20 cellular contexts compared by ENCODE assay signal in genomic region chr5:97531549-97531948, GRCh38.
DNase-seq lines count a peak whose midpoint lies in the region; ATAC-seq, FAIRE-seq and TF ChIP-seq lines count a peak whose summit lies in the region.
"Had no signal": no experiment of that assay in that cellular context is flagged by ENCODE, and none has a peak within 500 bp of the region (broad histone marks: within the 10 kb centered on the region; RNA-seq: fewer than 3 reads in every experiment).

No MANE protein-coding gene starts in this region.

- no peak overlapping the region for H3K4me3 ChIP-seq in transverse colon
- H3K4me3 ChIP-seq: body of pancreas, PC-9, right atrium auricular region, vagina had no signal

- no peak overlapping the region for H3K27ac ChIP-seq in transverse colon
- H3K27ac ChIP-seq: body of pancreas, PC-9, right atrium auricular region, vagina had no signal

- no peak for TF ChIP-seq POLR2A in GM12891 (IDR thresholded peaks at IDR 0.05; ENCODE audit: low read depth, low read length)
- TF ChIP-seq POLR2A in transverse colon (IDR thresholded peaks at IDR 0.05) = no peak

- peaks cover 0 to 7% (median 3%) of the 10 kb centered on the region in 4 donors for H3K4me1 ChIP-seq in transverse colon
- H3K4me1 ChIP-seq: body of pancreas, right atrium auricular region, vagina had no signal

- no peak for TF ChIP-seq EP300 in transverse colon (IDR thresholded peaks at IDR 0.05; ENCODE audit: low read depth)

- H3K27me3 ChIP-seq in transverse colon = no peaks in the 10 kb centered on the region
- H3K27me3 ChIP-seq: body of pancreas, right atrium auricular region, vagina had no signal

- WGBS in transverse colon (ENCODE audit: low coverage in 1 of 2), 2 donors = 29 to 57% methylated on average over 1 to 2 of the region's 2 CpGs

- in situ Hi-C loops in transverse colon (cut with MboI; ENCODE audit: low pct_ligation_motif_present in 1 of 4, low pct_unique_long_range_greater_than_20kb in 1 of 4, low sequenced_read_pairs in 3 of 4) = loop anchor here in 2 of 4 donors (25.0 kb wide), 2 partner anchors 1231 to 1256 kb away; partner anchors contain the start of gene RGMB (in 1 of the 2)

- ATAC-seq in HG02623 (IDR thresholded peaks at IDR 0.05; ENCODE audit: unreplicated experiment) (peak; percentile 66), HG03442 (IDR thresholded peaks at IDR 0.05; ENCODE audit: unreplicated experiment) (peak; percentile 41), HG02852 (IDR thresholded peaks at IDR 0.05; ENCODE audit: unreplicated experiment) (no peak)
- ATAC-seq in activated CD4-positive, CD25-positive, alpha-beta regulatory T cell treated with anti-CD3 and anti-CD28 coated beads, Interleukin-2, amount 50 U/mL, for 24 hours = no peak
- ATAC-seq: body of pancreas; effector memory CD8-positive, alpha-beta T cell; stimulated activated memory B cell treated with anti-CD40 and anti-IgM and Interleukin-4, amounts not matched to agents 10 μg/mL and 1 μg/mL and 100 μg/mL, for 72 hours had no signal

- intact Hi-C loops in transverse colon (cut with DNase I; ENCODE audit: low total_unique reads) = no loop called here

- H3K9me3 ChIP-seq in transverse colon = no peaks in the 10 kb centered on the region
- H3K9me3 ChIP-seq: body of pancreas, right atrium auricular region, vagina had no signal

- no peak for TF ChIP-seq CTCF in transverse colon (IDR thresholded peaks at IDR 0.05)

- FAIRE-seq in GM12891 (lab: Jason Lieb, UNC) (no peak), GM19239 (lab: Jason Lieb, UNC) (peak; percentile 78)
- FAIRE-seq: HTR-8/SVneo had no signal

- no peaks in the 10 kb centered on the region for H3K36me3 ChIP-seq in transverse colon
- H3K36me3 ChIP-seq: right atrium auricular region, vagina had no signal

- DNase-seq in GM12891 (ENCODE audit: insufficient read length, low spot score) = no peak
- DNase-seq in GM19239 (ENCODE audit: insufficient read length, low spot score) = no peak
- DNase-seq in epidermal melanocyte (ENCODE audit: insufficient read length, low spot score) = no peak
- DNase-seq in transverse colon = no peak
- DNase-seq: activated CD4-positive, alpha-beta T cell treated with anti-CD3 and anti-CD28 coated beads, Interleukin-2, amount 50 U/mL, for 1 hour; body of pancreas; effector memory CD8-positive, alpha-beta T cell; foreskin melanocyte; H9; NCI-H1048; NCI-H226; PC-9 had no signal

TF ChIP-seq in GM12891, 5 proteins besides CTCF, POLR2A, EP300 and RAD21:
- no peak for TF ChIP-seq POLR2AphosphoS5 (IDR thresholded peaks at IDR 0.05; ENCODE audit: low read depth, low read length)
- TF ChIP-seq SPI1 (IDR thresholded peaks at IDR 0.05; ENCODE audit: low read depth, low read length) = peak; percentile 60

Comparison
In these comparisons a context has a peak if more than half of its experiments do, and no peak if none do; other contexts are left out.
1. ATAC-seq: peak in HG02623 (single experiment) and HG03442 (single experiment); none in activated CD4-positive, CD25-positive, alpha-beta regulatory T cell treated with anti-CD3 and anti-CD28 coated beads, Interleukin-2, amount 50 U/mL, for 24 hours (0 of 2) and HG02852 (single experiment).